In the genomic region with DNA sequence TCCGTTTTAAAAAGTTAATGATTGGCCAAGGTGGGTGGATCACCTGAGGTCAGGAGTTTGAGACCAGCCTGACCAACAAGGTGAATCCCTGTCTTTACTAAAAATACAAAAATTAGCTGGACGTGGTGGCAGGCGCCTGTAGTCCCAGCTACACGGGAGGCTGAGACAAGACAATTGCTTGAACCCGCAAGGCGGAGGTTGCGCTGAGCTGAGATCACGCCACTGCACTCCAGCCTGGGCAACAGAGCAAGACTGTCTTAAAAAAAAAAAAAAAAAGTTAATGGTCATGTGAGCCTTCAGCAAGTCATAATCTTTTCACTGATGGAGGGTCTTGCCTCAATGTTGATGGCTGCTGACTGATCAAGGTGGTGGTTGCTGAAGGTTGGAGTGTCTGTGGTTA, we compare ENCODE assay signal across 5 cellular contexts. TPM values are rescaled to one million over a fixed set of nuclear protein-coding genes. Genes with fewer than 3 reads are reported as not detected.
"Had no signal": no experiment of that assay in that cellular context is flagged by ENCODE, and none has a peak within 500 bp of the region (broad histone marks: within the 10 kb centered on the region; RNA-seq: fewer than 3 reads in every experiment).

No MANE protein-coding gene starts in this region.

RNA-seq across cellular contexts. Expression of a gene that starts 41.6 kb away (rescaled TPM):
- total RNA-seq: HepG2, HT-29, HT1080, IMR-90 had no signal
- polyA plus RNA-seq: HepG2, IgD-negative memory B cell, IMR-90 had no signal
